In the genomic region with DNA sequence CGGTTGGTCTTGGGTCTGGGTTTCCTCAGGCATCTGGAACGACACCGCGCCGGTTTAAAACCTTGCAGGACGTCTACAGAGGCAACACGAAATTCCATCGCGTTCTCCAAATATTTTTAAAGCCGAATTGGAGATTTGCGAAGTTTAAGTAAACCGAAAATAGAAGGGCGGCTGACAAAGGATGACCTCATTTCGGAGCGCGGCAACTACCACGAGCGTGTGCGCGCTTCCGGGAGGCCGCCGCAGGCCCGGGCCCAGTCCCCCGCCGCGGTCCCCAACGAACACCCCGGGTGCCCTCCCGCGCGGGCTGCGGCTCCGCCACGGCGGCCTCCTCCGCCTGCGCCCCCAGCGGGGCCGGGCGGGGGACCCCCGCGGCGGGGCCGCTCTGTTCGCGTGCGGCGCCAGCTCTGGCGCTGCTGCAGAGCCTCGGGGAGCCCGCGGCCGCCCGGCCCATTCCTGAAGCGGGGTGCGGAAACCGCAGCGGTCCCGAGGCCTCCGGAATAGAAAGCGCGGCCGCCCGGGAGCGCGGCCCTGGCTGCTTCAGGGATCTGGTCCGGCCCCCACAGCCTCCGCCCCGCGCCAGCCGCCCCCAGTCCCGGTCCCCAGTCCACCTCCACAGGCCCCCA, we compare ENCODE assay signal across 8 cellular contexts. TPM values are rescaled to one million over a fixed set of nuclear protein-coding genes. Genes with fewer than 3 reads are reported as not detected.
DNase-seq lines count a peak whose midpoint lies in the region; ATAC-seq and TF ChIP-seq lines count a peak whose summit lies in the region.

No MANE protein-coding gene starts in this region.

- peak; percentile 29 for DNase-seq in SIG-M5 treated with dmso at 0.1 percent for 504 hours (lab: John Stamatoyannopoulos, UW; ENCODE audit: unreplicated experiment)
- no peak for DNase-seq in SIG-M5 (lab: John Stamatoyannopoulos, UW)
- peak; percentile 57 to 80 (median 73) for DNase-seq in Peyer's patch
- peak; percentile 72 for DNase-seq in activated naive CD8-positive, alpha-beta T cell treated with anti-CD3 and anti-CD28 coated beads for 36 hours
- peak; percentile 54 to 62 for DNase-seq in heart right ventricle
- DNase-seq in NCI-H524 treated with DMSO at 0.1 percent for 48 hours (lab: John Stamatoyannopoulos, UW): no peak

- H3K4me3 ChIP-seq in Peyer's patch (peak overlapping the region; percentile 74 to 100 (median 95)), heart right ventricle (peak overlapping the region; percentile 72 to 99 (median 86)), rectal smooth muscle tissue (ENCODE audit: low read length) (peak overlapping the region; percentile 78)

- TF ChIP-seq POLR2A in Peyer's patch (IDR thresholded peaks at IDR 0.05): no peak

- H3K4me1 Mint-ChIP-seq in activated naive CD8-positive, alpha-beta T cell treated with anti-CD3 and anti-CD28 coated beads for 36 hours: peaks cover 52% of the 10 kb centered on the region

- 0% methylated on average over 55 to 73 of the region's 73 CpGs for WGBS in heart right ventricle, 2 donors

- H3K36me3 Mint-ChIP-seq in activated naive CD8-positive, alpha-beta T cell treated with anti-CD3 and anti-CD28 coated beads for 36 hours: peaks cover 56% of the 10 kb centered on the region

- no peaks in the 10 kb centered on the region for H3K27me3 ChIP-seq in Peyer's patch
- H3K27me3 ChIP-seq in heart right ventricle: no peaks in the 10 kb centered on the region
- H3K27me3 ChIP-seq in rectal smooth muscle tissue (ENCODE audit: control insufficient read depth, insufficient read depth, low read length): no peaks in the 10 kb centered on the region

- H3K27ac ChIP-seq in Peyer's patch (peak overlapping the region; percentile 99 to 100 (median 100)), heart right ventricle (peak overlapping the region; percentile 99 to 100 (median 100)), rectal smooth muscle tissue (ENCODE audit: low read depth, low read length) (peak overlapping the region; percentile 99)

- peak overlapping the region; percentile 93 for H3K27ac Mint-ChIP-seq in activated naive CD8-positive, alpha-beta T cell treated with anti-CD3 and anti-CD28 coated beads for 36 hours

- TF ChIP-seq CTCF in Peyer's patch (IDR thresholded peaks at IDR 0.05): no peak
- no peak for TF ChIP-seq CTCF in heart right ventricle (IDR thresholded peaks at IDR 0.05)

- H3K9me3 ChIP-seq in Peyer's patch (no peaks in the 10 kb centered on the region), heart right ventricle (no peaks in the 10 kb centered on the region)

- H3K27me3 Mint-ChIP-seq in activated naive CD8-positive, alpha-beta T cell treated with anti-CD3 and anti-CD28 coated beads for 36 hours: no peaks in the 10 kb centered on the region

- no peaks in the 10 kb centered on the region for H3K9me3 Mint-ChIP-seq in activated naive CD8-positive, alpha-beta T cell treated with anti-CD3 and anti-CD28 coated beads for 36 hours

- H3K9ac ChIP-seq in rectal smooth muscle tissue (ENCODE audit: low read length): peak overlapping the region; percentile 86

- peaks cover 0 to 41% (median 0%) of the 10 kb centered on the region in 3 donors for H3K36me3 ChIP-seq in Peyer's patch
- peaks cover 0 to 47% (median 42%) of the 10 kb centered on the region in 9 donors for H3K36me3 ChIP-seq in heart right ventricle
- H3K36me3 ChIP-seq in rectal smooth muscle tissue (ENCODE audit: control insufficient read depth, insufficient read depth, low read length): peaks cover 18% of the 10 kb centered on the region

- intact Hi-C loops in heart right ventricle (cut with DNase I): loop anchor here in 5 of 10 donors (2.0 to 10.0 kb wide), 7 partner anchors 39 to 230 kb away; partner anchors contain the start of genes DYNC1H1 (in 2 of the 5), ZNF839 (in 2 of the 5) and WDR20 (in 1 of the 5)

- peak overlapping the region; percentile 85 for H3K4me3 Mint-ChIP-seq in activated naive CD8-positive, alpha-beta T cell treated with anti-CD3 and anti-CD28 coated beads for 36 hours

- H3K4me1 ChIP-seq in Peyer's patch: peaks cover 0 to 37% (median 11%) of the 10 kb centered on the region in 4 donors
- peaks cover 5 to 62% (median 57%) of the 10 kb centered on the region in 9 donors for H3K4me1 ChIP-seq in heart right ventricle
- H3K4me1 ChIP-seq in rectal smooth muscle tissue (ENCODE audit: control insufficient read depth, insufficient read depth, low read length): peaks cover 8% of the 10 kb centered on the region

- ATAC-seq in HG03064 (IDR thresholded peaks at IDR 0.05; ENCODE audit: low read depth, unreplicated experiment) (peak; percentile 28), heart right ventricle (peak in 7 of 8 donors; percentile 5 to 34 (median 21))

RNA-seq across cellular contexts. Expression of gene HSP90AA1, which starts 0.4 kb away (rescaled TPM):
- total RNA-seq in Peyer's patch: 100 to 1,000 TPM; 141 to 550 (median 254) TPM
- total RNA-seq in activated naive CD8-positive, alpha-beta T cell treated with anti-CD3 and anti-CD28 coated beads for 36 hours: 1,000 to 10,000 TPM; 1,485 to 1,535 TPM
- total RNA-seq in heart right ventricle: 100 to 1,000 TPM; 315 to 501 (median 402) TPM
- 100 to 1,000 TPM; 525 to 612 TPM for polyA plus RNA-seq in heart right ventricle

RNA-seq across cellular contexts. Expression of gene WDR20, which starts 53.2 kb away (rescaled TPM):
- total RNA-seq in Peyer's patch (10 to 100 TPM; 27.6 to 36.7 (median 33.6) TPM), heart right ventricle (10 to 100 TPM; 19.0 to 28.0 (median 20.6) TPM)
- total RNA-seq in activated naive CD8-positive, alpha-beta T cell treated with anti-CD3 and anti-CD28 coated beads for 36 hours: 10 to 100 TPM; 22.3 to 27.3 TPM
- polyA plus RNA-seq in heart right ventricle: 10 to 100 TPM; 10.7 to 16.4 TPM

Comparison
In these comparisons a context has a peak if more than half of its experiments do, and no peak if none do; other contexts are left out.
1. DNase-seq: peak in SIG-M5 treated with dmso at 0.1 percent for 504 hours (single experiment), Peyer's patch (3 of 3), activated naive CD8-positive, alpha-beta T cell treated with anti-CD3 and anti-CD28 coated beads for 36 hours (single experiment) and heart right ventricle (2 of 2); none in SIG-M5 (single experiment) and NCI-H524 treated with DMSO at 0.1 percent for 48 hours (single experiment).
2. Peak in every context shown above with its lines, with median percentiles within 50 percentile points of each other: H3K27ac ChIP-seq and H3K4me3 ChIP-seq.